ENCODE assay signal across 22 cellular contexts in the genomic region with DNA sequence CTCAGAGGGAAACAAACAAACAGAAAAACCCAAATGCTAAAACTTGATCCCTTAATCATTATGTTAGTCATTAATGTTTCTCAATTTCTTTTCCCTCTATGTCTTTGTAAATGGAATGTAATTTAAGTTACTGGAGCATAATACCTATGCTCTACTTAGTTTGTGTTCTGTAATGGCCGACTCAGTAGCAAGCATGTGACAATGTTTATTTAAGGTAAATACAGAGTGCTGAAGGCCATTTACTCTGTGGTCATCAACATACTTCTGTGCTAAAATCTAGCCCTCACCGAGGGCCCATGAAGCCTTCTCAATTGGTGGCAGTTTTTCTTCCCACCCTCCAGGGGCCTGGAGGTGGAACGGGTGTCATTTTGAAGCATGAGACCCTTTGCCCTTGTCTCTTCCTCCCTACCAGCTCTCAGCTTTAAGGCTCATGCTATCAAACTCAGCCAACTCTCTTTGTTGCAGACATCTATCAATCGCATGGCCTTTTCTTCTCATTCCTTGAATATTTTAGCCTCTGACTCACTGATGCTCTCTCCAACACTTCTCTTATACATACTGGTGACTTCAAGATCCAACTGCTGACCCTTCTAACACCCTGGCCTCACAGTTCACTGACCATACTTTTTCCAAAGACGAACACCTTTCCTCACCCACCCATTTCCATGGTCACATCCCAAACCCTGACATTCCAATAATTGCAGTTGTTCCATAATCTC. TPM values are rescaled to one million over a fixed set of nuclear protein-coding genes. Genes with fewer than 3 reads are reported as not detected.
DNase-seq lines count a peak whose midpoint lies in the region; ATAC-seq and TF ChIP-seq lines count a peak whose summit lies in the region.
"Had no signal": no experiment of that assay in that cellular context is flagged by ENCODE, and none has a peak within 500 bp of the region (broad histone marks: within the 10 kb centered on the region; RNA-seq: fewer than 3 reads in every experiment).

No MANE protein-coding gene starts in this region.

- no peak overlapping the region for H3K27ac Mint-ChIP-seq in endodermal cell
- H3K27ac Mint-ChIP-seq: type B pancreatic cell had no signal

- H4K20me1 ChIP-seq in PC-3 (ENCODE audit: low read length) = no peaks in the 10 kb centered on the region

- POLR2A ChIA-PET in PC-3 (lab: Charles Lee; ENCODE audit: unreplicated experiment) = no interaction called here

- no peaks in the 10 kb centered on the region for H3K79me2 ChIP-seq in PC-3 (ENCODE audit: low read length)

- H3K4me2 ChIP-seq in PC-3 (ENCODE audit: low read length) = peak overlapping the region; percentile 26; the same call in 1 of the 2 replicates

- no peak for TF ChIP-seq CTCF in PC-3 (conservative IDR thresholded peaks at IDR 0.05; ENCODE audit: low read depth, low read length)
- no peak for TF ChIP-seq CTCF in endodermal cell (conservative IDR thresholded peaks at IDR 0.05)
- TF ChIP-seq CTCF in WERI-Rb-1 (IDR thresholded peaks at IDR 0.05; ENCODE audit: low read depth, low read length) = no peak

- H3K27ac ChIP-seq in PC-3 (ENCODE audit: low read length) (no peak overlapping the region), endodermal cell (ENCODE audit: low read depth, low read length) (no peak overlapping the region), WERI-Rb-1 (no peak overlapping the region)

- no peaks in the 10 kb centered on the region for H3K9me2 ChIP-seq in PC-3 (replicated peaks; ENCODE audit: low read length)

- peaks cover 14% of the 10 kb centered on the region for H3K4me1 ChIP-seq in PC-3 (ENCODE audit: insufficient read depth, low read length)
- H3K4me1 ChIP-seq in endodermal cell (ENCODE audit: control insufficient read depth, insufficient read depth, low read length) = no peaks in the 10 kb centered on the region
- H3K4me1 ChIP-seq: BE2C had no signal

- H3K36me3 ChIP-seq in PC-3 (ENCODE audit: low read depth, low read length) = peaks cover 27% of the 10 kb centered on the region; the same call in 1 of the 2 replicates
- peaks cover 75% of the 10 kb centered on the region for H3K36me3 ChIP-seq in endodermal cell (ENCODE audit: control insufficient read depth, insufficient read depth, low read length)
- H3K36me3 ChIP-seq in WERI-Rb-1 = 0 out of 2 replicates have a peak, but pooled peaks cover 3% of the 10 kb centered on the region
- H3K36me3 ChIP-seq: BE2C had no signal

- H3K27me3 ChIP-seq in PC-3 (ENCODE audit: low read length) (no peaks in the 10 kb centered on the region), endodermal cell (ENCODE audit: control insufficient read depth, insufficient read depth, low read length, poor library complexity, severe bottlenecking) (no peaks in the 10 kb centered on the region), WERI-Rb-1 (ENCODE audit: insufficient read depth, low read depth, severe bottlenecking) (no peaks in the 10 kb centered on the region)
- H3K27me3 ChIP-seq: BE2C had no signal

- no peak overlapping the region for H3K4me3 Mint-ChIP-seq in endodermal cell
- H3K4me3 Mint-ChIP-seq: type B pancreatic cell had no signal

- H2AFZ ChIP-seq in PC-3 (ENCODE audit: low read length) = peak overlapping the region; percentile 38; the same call in 1 of the 2 replicates

- no peaks in the 10 kb centered on the region for H3K9me3 Mint-ChIP-seq in endodermal cell
- H3K9me3 Mint-ChIP-seq: type B pancreatic cell had no signal

- peaks cover 38% of the 10 kb centered on the region for H3K36me3 Mint-ChIP-seq in endodermal cell (ENCODE audit: low read depth)

- CTCF ChIA-PET in PC-3 (lab: Charles Lee) = no interaction called here

- H3F3A ChIP-seq in PC-3 (ENCODE audit: low read length, unreplicated experiment) = no peaks in the 10 kb centered on the region

- no peaks in the 10 kb centered on the region for H3K27me3 Mint-ChIP-seq in endodermal cell (ENCODE audit: insufficient read depth)
- H3K27me3 Mint-ChIP-seq: type B pancreatic cell had no signal

- H3K4me3 ChIP-seq in PC-3 (ENCODE audit: low read length) (no peak overlapping the region), endodermal cell (ENCODE audit: low read length) (no peak overlapping the region), WERI-Rb-1 (ENCODE audit: low read depth, low read length) (no peak overlapping the region)
- H3K4me3 ChIP-seq: lung had no signal

- no peaks in the 10 kb centered on the region for H3K9me3 ChIP-seq in PC-3 (ENCODE audit: low read length)
- H3K9me3 ChIP-seq in endodermal cell (ENCODE audit: control insufficient read depth, low read length) = no peaks in the 10 kb centered on the region
- H3K9me3 ChIP-seq in WERI-Rb-1 (ENCODE audit: severe bottlenecking) = no peaks in the 10 kb centered on the region
- H3K9me3 ChIP-seq: BE2C, Caco-2 had no signal

- H3K9ac ChIP-seq in PC-3 (ENCODE audit: low read length) (no peak overlapping the region), endodermal cell (ENCODE audit: extremely low read depth, low read length, poor library complexity, severe bottlenecking) (no peak overlapping the region)

- WGBS in endodermal cell (ENCODE audit: insufficient coverage in 1 of 2, insufficient read length in 1 of 2), 2 experiments = 91 to 92% methylated on average over 4 to 5 of the region's 5 CpGs

- DNase-seq in GM03348 (ENCODE audit: low spot score) (peak; percentile 27), PC-3 (peak; percentile 37), endodermal cell (peak; percentile 43), renal cortical epithelial cell (ENCODE audit: low read depth) (peak; percentile 76), cerebellar nuclear complex (lab: John Stamatoyannopoulos, UW) (no peak), mesenteric fat pad (ENCODE audit: low spot score) (no peak), GOT3 (lab: John Stamatoyannopoulos, UW) (no peak), WERI-Rb-1 (no peak)
- DNase-seq: activated CD4-positive, alpha-beta T cell treated with anti-CD3 and anti-CD28 coated beads, Interleukin-2, amount 50 U/mL, for 4 hours; activated naive CD4-positive, alpha-beta T cell treated with Interleukin-2 at 50 U/mL for 16 hours; activated T-cell treated with anti-CD3 and anti-CD28 coated beads for 4 hours; anterior cingulate cortex; BE2C; Caco-2; NCI-H187 treated with DMSO at 0.1 percent for 48 hours; NCI-H446 treated with DMSO at 0.1 percent for 48 hours; NK-92 treated with Interleukin-12 subunit alpha and Interleukin-12 subunit beta, amount 100 ng/mL, for 24 hours; nucleus accumbens; right cardiac atrium; stimulated activated naive CD4-positive, alpha-beta T cell had no signal

- no peaks in the 10 kb centered on the region for H3K4me1 Mint-ChIP-seq in endodermal cell

- peak; percentile 31 for ATAC-seq in PC-3
- ATAC-seq: right cardiac atrium had no signal

- intact Hi-C loops in PC-3 (cut with micrococcal nuclease) = no loop called here

- no TSS peak for BruUV-seq in PC-3 (replicated peaks; lab: Mats Ljungman, UMichigan)

RNA-seq across cellular contexts. Expression of gene STX7, which starts 48.2 kb away (rescaled TPM):
- total RNA-seq in PC-3 (2014; rRNA removed) = 17.3 and 27.4 TPM in 2 replicates
- total RNA-seq in endodermal cell = 10 to 100 TPM; 36.6 to 41.7 TPM
- 38.2 TPM for polyA plus RNA-seq in endodermal cell (2013, experiment 1 of 2)
- polyA plus RNA-seq in endodermal cell (2013, experiment 2 of 2) = 34.5 TPM
- 51.9 and 65.7 TPM in 2 replicates for total RNA-seq in renal cortical epithelial cell
- total RNA-seq in mesenteric fat pad = 96.3 TPM

Comparison
In these comparisons a context has a peak if more than half of its experiments do, and no peak if none do; other contexts are left out.
1. DNase-seq: peak in GM03348 (single experiment), PC-3 (single experiment), endodermal cell (single experiment) and renal cortical epithelial cell (single experiment); none in cerebellar nuclear complex (0 of 2), mesenteric fat pad (single experiment), GOT3 (single experiment) and WERI-Rb-1 (single experiment).